Comparison of ENCODE assay signal across 12 cellular contexts in genomic region chr19:31285744-31286143, GRCh38.
DNase-seq lines count a peak whose midpoint lies in the region; ATAC-seq and TF ChIP-seq lines count a peak whose summit lies in the region.
"Had no signal": no experiment of that assay in that cellular context is flagged by ENCODE, and none has a peak within 500 bp of the region (broad histone marks: within the 10 kb centered on the region; RNA-seq: fewer than 3 reads in every experiment).

No MANE protein-coding gene starts in this region.

- peaks cover 9% of the 10 kb centered on the region; the same call in 1 of the 2 replicates for H3K79me2 ChIP-seq in GM23338 (replicated peaks; ENCODE audit: insufficient read depth)

- no peak for TF ChIP-seq CTCF in GM23338 (conservative IDR thresholded peaks at IDR 0.05; ENCODE audit: low read depth in 2 of 2)

- no peaks in the 10 kb centered on the region for H3K36me3 Mint-ChIP-seq in GM23338 (ENCODE audit: low read depth)

- no peak overlapping the region for H2AFZ ChIP-seq in GM23338

- H3K9ac ChIP-seq in adipocyte (ENCODE audit: low read length) (peak overlapping the region; percentile 76), subcutaneous abdominal adipose tissue (ENCODE audit: low read length in 5 of 5) (no peak overlapping the region)

- WGBS in aorta, 2 donors = 78 to 85% methylated on average over 5 of the region's 5 CpGs

- no peak overlapping the region for H3K4me3 ChIP-seq in GM23338
- peak overlapping the region; percentile 83 for H3K4me3 ChIP-seq in adipocyte (ENCODE audit: low read length)
- peak overlapping the region in 4 of 5 donors; percentile 32 to 54 (median 44) for H3K4me3 ChIP-seq in subcutaneous abdominal adipose tissue (ENCODE audit: low read depth in 1 of 5, low read length in 5 of 5)
- H3K4me3 ChIP-seq in aorta (ENCODE audit: low read length in 2 of 2) = no peak overlapping the region

- no peak overlapping the region for H3K4me3 Mint-ChIP-seq in GM23338
- H3K4me3 Mint-ChIP-seq: type B pancreatic cell had no signal

- H3K27me3 ChIP-seq in GM23338 (ENCODE audit: insufficient read depth) (no peaks in the 10 kb centered on the region), adipocyte (replicated peaks; ENCODE audit: control insufficient read depth, insufficient read depth, low read length) (no peaks in the 10 kb centered on the region), subcutaneous abdominal adipose tissue (ENCODE audit: control insufficient read depth in 5 of 5, insufficient read depth in 4 of 5, low read length in 5 of 5) (no peaks in the 10 kb centered on the region), aorta (ENCODE audit: control insufficient read depth in 1 of 2, insufficient read depth in 2 of 2, low read length in 1 of 2) (no peaks in the 10 kb centered on the region)

- H3K4me1 ChIP-seq in GM23338 (ENCODE audit: insufficient read depth) (peaks cover 5% of the 10 kb centered on the region; the same call in 1 of the 2 replicates), adipocyte (ENCODE audit: control insufficient read depth, insufficient read depth, low read length) (peaks cover 15% of the 10 kb centered on the region), subcutaneous abdominal adipose tissue (ENCODE audit: control insufficient read depth in 5 of 5, insufficient read depth in 5 of 5, low read length in 5 of 5) (peaks cover 0 to 9% (median 5%) of the 10 kb centered on the region in 5 donors), aorta (ENCODE audit: control insufficient read depth in 1 of 2, insufficient read depth in 2 of 2, low read length in 2 of 2) (no peaks in the 10 kb centered on the region)

- H3K27ac Mint-ChIP-seq in GM23338 = no peak overlapping the region
- H3K27ac Mint-ChIP-seq: type B pancreatic cell had no signal

- H3K36me3 ChIP-seq in GM23338 (ENCODE audit: insufficient read depth) = no peaks in the 10 kb centered on the region
- H3K36me3 ChIP-seq in adipocyte (ENCODE audit: control insufficient read depth, insufficient read depth, low read length, severe bottlenecking) = no peaks in the 10 kb centered on the region
- peaks cover 0 to 6% (median 0%) of the 10 kb centered on the region in 5 donors for H3K36me3 ChIP-seq in subcutaneous abdominal adipose tissue (ENCODE audit: control insufficient read depth in 5 of 5, insufficient read depth in 5 of 5, low read length in 5 of 5)
- no peaks in the 10 kb centered on the region for H3K36me3 ChIP-seq in aorta (ENCODE audit: control insufficient read depth in 1 of 2, insufficient read depth in 2 of 2, low read length in 1 of 2)
- H3K36me3 ChIP-seq: WERI-Rb-1 had no signal

- no peaks in the 10 kb centered on the region for H4K20me1 ChIP-seq in GM23338 (replicated peaks; ENCODE audit: insufficient read depth)

- H3K9me3 Mint-ChIP-seq in GM23338 = no peaks in the 10 kb centered on the region
- H3K9me3 Mint-ChIP-seq: type B pancreatic cell had no signal

- intact Hi-C loops in left ventricle myocardium superior (cut with micrococcal nuclease) (no loop called here), aorta (cut with DNase I) (no loop called here)

- H3K9me3 ChIP-seq in adipocyte (ENCODE audit: control insufficient read depth, low read length) (no peaks in the 10 kb centered on the region), subcutaneous abdominal adipose tissue (ENCODE audit: control insufficient read depth in 5 of 5, low read length in 5 of 5) (no peaks in the 10 kb centered on the region), aorta (ENCODE audit: control insufficient read depth, low read length) (no peaks in the 10 kb centered on the region)

- no peak for DNase-seq in GM23338 (ENCODE audit: low spot score)
- peak; percentile 20 for DNase-seq in adipocyte (ENCODE audit: low read depth)
- no peak for DNase-seq in left ventricle myocardium superior
- DNase-seq in putamen (ENCODE audit: low spot score) = no peak
- DNase-seq in HuH-7 (ENCODE audit: low spot score) = no peak
- no peak for DNase-seq in aorta
- DNase-seq: activated effector memory CD4-positive, alpha-beta T cell treated with anti-CD3 and anti-CD28 coated beads, Interleukin-2, amount 50 U/mL, for 16 hours; NCI-H146; PC-3; WERI-Rb-1 had no signal

- H3K9me2 ChIP-seq in GM23338 (ENCODE audit: insufficient read depth) = no peaks in the 10 kb centered on the region

- peaks cover 37% of the 10 kb centered on the region for H3K4me1 Mint-ChIP-seq in GM23338

- H3K4me2 ChIP-seq in GM23338 = no peak overlapping the region

- ATAC-seq in GM23338 (no peak), left ventricle myocardium superior (peak; percentile 70), aorta (ENCODE audit: low FRiP score) (no peak)
- ATAC-seq: PC-3 had no signal

- H3K27ac ChIP-seq in GM23338 (ENCODE audit: low read depth) (peak overlapping the region; percentile 26; the same call in 1 of the 2 replicates), subcutaneous abdominal adipose tissue (ENCODE audit: low read depth, low read length) (no peak overlapping the region), aorta (ENCODE audit: low read depth in 1 of 2, low read length in 2 of 2) (no peak overlapping the region)
- H3K27ac ChIP-seq: WERI-Rb-1 had no signal

- no peaks in the 10 kb centered on the region for H3F3A ChIP-seq in GM23338 (replicated peaks; ENCODE audit: low read depth)

- peaks cover 8% of the 10 kb centered on the region for H3K27me3 Mint-ChIP-seq in GM23338 (ENCODE audit: insufficient read depth, low read depth, poor library complexity)

TF ChIP-seq in GM23338, 12 proteins besides CTCF, POLR2A, EP300 and RAD21:
- TF ChIP-seq REST (IDR thresholded peaks at IDR 0.05; ENCODE audit: unreplicated experiment) (no peak), ZNF114 (CRISPR knock-in tag; IDR thresholded peaks at IDR 0.05) (no peak), JUNB (IDR thresholded peaks at IDR 0.05; ENCODE audit: unreplicated experiment) (no peak)

Comparison
In these comparisons a context has a peak if more than half of its experiments do, and no peak if none do; other contexts are left out.
1. H3K4me3 ChIP-seq: peak in adipocyte (single experiment) and subcutaneous abdominal adipose tissue (4 of 5); none in GM23338 (single experiment) and aorta (0 of 2).